Comparison of ENCODE assay signal across 1 cellular context in genomic region chr20:3863317-3863716, GRCh38.
A peak's percentile ranks its signal among the peaks of the same experiment; 100 is the strongest.
TF ChIP-seq lines count a peak whose summit lies in the region.

No MANE protein-coding gene starts in this region.

TF ChIP-seq in HepG2, 621 proteins besides CTCF, POLR2A, EP300 and RAD21:
- TF ChIP-seq RBFOX2 (IDR thresholded peaks at IDR 0.05; ENCODE audit: low read depth, low read length) (peak; percentile 5; the same call in 1 of the 2 replicates), POLR2AphosphoS5 (IDR thresholded peaks at IDR 0.05; ENCODE audit: low read depth, low read length) (0 out of 2 replicates have a peak, but pooled peaks have one; percentile 20), POLR2G (IDR thresholded peaks at IDR 0.05; ENCODE audit: low read depth, low read length) (no peak)
- TF ChIP-seq, protein P1, sequence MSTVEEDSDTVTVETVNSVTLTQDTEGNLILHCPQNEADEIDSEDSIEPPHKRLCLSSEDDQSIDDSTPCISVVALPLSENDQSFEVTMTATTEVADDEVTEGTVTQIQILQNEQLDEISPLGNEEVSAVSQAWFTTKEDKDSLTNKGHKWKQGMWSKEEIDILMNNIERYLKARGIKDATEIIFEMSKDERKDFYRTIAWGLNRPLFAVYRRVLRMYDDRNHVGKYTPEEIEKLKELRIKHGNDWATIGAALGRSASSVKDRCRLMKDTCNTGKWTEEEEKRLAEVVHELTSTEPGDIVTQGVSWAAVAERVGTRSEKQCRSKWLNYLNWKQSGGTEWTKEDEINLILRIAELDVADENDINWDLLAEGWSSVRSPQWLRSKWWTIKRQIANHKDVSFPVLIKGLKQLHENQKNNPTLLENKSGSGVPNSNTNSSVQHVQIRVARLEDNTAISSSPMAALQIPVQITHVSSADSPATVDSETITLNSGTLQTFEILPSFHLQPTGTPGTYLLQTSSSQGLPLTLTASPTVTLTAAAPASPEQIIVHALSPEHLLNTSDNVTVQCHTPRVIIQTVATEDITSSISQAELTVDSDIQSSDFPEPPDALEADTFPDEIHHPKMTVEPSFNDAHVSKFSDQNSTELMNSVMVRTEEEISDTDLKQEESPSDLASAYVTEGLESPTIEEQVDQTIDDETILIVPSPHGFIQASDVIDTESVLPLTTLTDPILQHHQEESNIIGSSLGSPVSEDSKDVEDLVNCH (CRISPR knock-in tag; IDR thresholded peaks at IDR 0.05), result no peak
